Comparison of ENCODE assay signal across 1 cellular context in genomic region chr6:170032197-170032596, GRCh38.
TF ChIP-seq lines count a peak whose summit lies in the region.

No MANE protein-coding gene starts in this region.

TF ChIP-seq in HepG2, 621 proteins besides CTCF, POLR2A, EP300 and RAD21 (continued from another document):
- TF ChIP-seq ZXDC (CRISPR knock-in tag; IDR thresholded peaks at IDR 0.05) (no peak), PRDM10 (CRISPR knock-in tag; IDR thresholded peaks at IDR 0.05; ENCODE audit: low read depth) (no peak), TBP (CRISPR knock-in tag; IDR thresholded peaks at IDR 0.05) (no peak), RAD51 (IDR thresholded peaks at IDR 0.05; ENCODE audit: borderline replicate concordance) (no peak), MLX (CRISPR knock-in tag; IDR thresholded peaks at IDR 0.05) (no peak), SP4 (CRISPR knock-in tag; IDR thresholded peaks at IDR 0.05) (no peak), ZNF512B (CRISPR knock-in tag; IDR thresholded peaks at IDR 0.05; ENCODE audit: borderline replicate concordance) (no peak), IKZF5 (CRISPR knock-in tag; IDR thresholded peaks at IDR 0.05) (no peak), ZNF781 (CRISPR knock-in tag; IDR thresholded peaks at IDR 0.05; ENCODE audit: borderline replicate concordance, not compliant biosample characterization) (no peak), ZNF317 (CRISPR knock-in tag; IDR thresholded peaks at IDR 0.05) (no peak), KAT2B (IDR thresholded peaks at IDR 0.05; ENCODE audit: borderline replicate concordance, low read depth, low read length) (no peak), ZNF142 (CRISPR knock-in tag; IDR thresholded peaks at IDR 0.05) (no peak), ZBTB7B (CRISPR knock-in tag; IDR thresholded peaks at IDR 0.05) (no peak)
